In the genomic region with DNA sequence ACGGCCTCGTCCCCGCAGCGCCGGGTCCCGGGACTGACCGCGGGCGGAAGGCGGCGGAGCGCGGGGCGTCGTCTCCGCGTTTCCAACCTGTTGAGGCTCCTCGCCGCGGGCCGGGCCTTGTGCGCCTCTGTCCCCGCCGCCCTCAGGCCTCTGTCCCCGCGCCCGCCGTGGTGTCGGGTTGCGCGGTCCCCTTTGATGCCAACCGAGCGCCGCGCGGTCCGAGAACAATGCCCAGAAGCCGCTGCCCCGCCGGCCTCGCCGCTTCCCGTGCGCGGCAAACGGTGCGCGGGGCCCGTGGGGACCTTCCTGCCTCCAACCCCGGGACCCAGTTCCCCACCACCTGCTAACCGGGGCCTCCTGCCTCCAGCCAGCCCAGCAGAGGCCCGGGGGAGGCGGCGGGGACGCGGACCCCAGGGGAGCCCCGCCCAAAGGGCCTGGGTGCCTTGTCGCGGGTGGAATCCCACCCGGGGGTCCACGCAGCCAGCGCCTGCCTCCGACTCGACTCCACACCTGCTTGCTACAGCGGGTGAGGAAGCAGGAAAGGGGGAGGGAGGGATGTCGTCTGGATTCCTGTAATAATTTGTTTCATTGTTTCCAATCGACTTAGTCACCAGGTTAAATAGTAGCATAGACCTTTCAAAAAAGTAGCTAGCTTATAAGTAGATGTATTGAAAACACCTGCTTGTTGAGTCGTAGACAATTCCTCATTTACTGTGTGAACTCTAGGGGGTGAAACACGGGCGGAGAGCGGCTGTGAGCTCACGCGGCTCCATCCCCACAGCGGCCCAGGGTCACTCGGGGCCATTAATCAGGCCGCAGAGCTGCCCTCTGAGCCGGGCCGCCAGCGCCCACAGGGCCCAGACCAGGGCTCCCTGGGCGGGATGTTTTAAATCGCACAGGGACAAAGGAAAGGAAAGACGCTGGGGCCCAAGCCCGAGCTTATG, we compare ENCODE assay signal across 8 cellular contexts. TPM values are rescaled to one million over a fixed set of nuclear protein-coding genes. Genes with fewer than 3 reads are reported as not detected.
DNase-seq lines count a peak whose midpoint lies in the region; ATAC-seq and TF ChIP-seq lines count a peak whose summit lies in the region.

No MANE protein-coding gene starts in this region.

- H3K4me1 Mint-ChIP-seq in T-helper 17 cell, result peaks cover 10% of the 10 kb centered on the region

- H3K4me3 Mint-ChIP-seq in T-helper 17 cell, result peak overlapping the region; percentile 47

- H3K27ac Mint-ChIP-seq in T-helper 17 cell, result no peak overlapping the region

- H3K36me3 Mint-ChIP-seq in T-helper 17 cell (ENCODE audit: low read depth), result peaks cover 14% of the 10 kb centered on the region

- H3K27me3 Mint-ChIP-seq in T-helper 17 cell, result peaks cover 52% of the 10 kb centered on the region

- ATAC-seq in T-helper 17 cell, result peak; percentile 15
- ATAC-seq in HG03108 (IDR thresholded peaks at IDR 0.05; ENCODE audit: unreplicated experiment), result no peak
- ATAC-seq in HG02798 (IDR thresholded peaks at IDR 0.05; ENCODE audit: poor library complexity, unreplicated experiment), result no peak

- intact Hi-C loops in posterior vena cava (cut with DNase I), result no loop called here

- peak; percentile 38 for DNase-seq in Daoy (ENCODE audit: low read depth)
- no peak for DNase-seq in T-helper 17 cell
- peak; percentile 11 for DNase-seq in fibroblast of the aortic adventitia (ENCODE audit: low read depth)
- DNase-seq in posterior vena cava (ENCODE audit: low spot score), result peak; percentile 83
- DNase-seq in CD1c-positive myeloid dendritic cell (ENCODE audit: extremely low spot score), result no peak
- no peak for DNase-seq in GF-D8 (lab: John Stamatoyannopoulos, UW)

- H3K9me3 ChIP-seq in T-helper 17 cell (ENCODE audit: control insufficient read depth, low read length, poor library complexity, severe bottlenecking), result peaks cover 5% of the 10 kb centered on the region

- peak overlapping the region; percentile 69 for H3K4me3 ChIP-seq in fibroblast of the aortic adventitia (ENCODE audit: low read depth, low read length)

- TF ChIP-seq CTCF in fibroblast of the aortic adventitia (IDR thresholded peaks at IDR 0.05; ENCODE audit: insufficient read depth, low read length), result no peak

RNA-seq across cellular contexts. Expression of a gene that starts 1.1 kb away (rescaled TPM):
- total RNA-seq in Daoy (2014; rRNA removed; shearing (Covaris generic)), result 29.5 and 38.9 TPM in 2 replicates
- total RNA-seq in T-helper 17 cell (10 to 100 TPM in 1 of 2 donors, 1 to 10 TPM in 1; 5.4 to 17.1 TPM), fibroblast of the aortic adventitia (ENCODE audit: low replicate concordance) (56.5 and 57.9 TPM in 2 replicates), posterior vena cava (100 to 1,000 TPM; 117 to 133 TPM)

Comparison
In these comparisons a context has a peak if more than half of its experiments do, and no peak if none do; other contexts are left out.
1. DNase-seq: peak in Daoy (single experiment), fibroblast of the aortic adventitia (single experiment) and posterior vena cava (single experiment); none in T-helper 17 cell (0 of 3), CD1c-positive myeloid dendritic cell (single experiment) and GF-D8 (single experiment).